16 cellular contexts compared by ENCODE assay signal in genomic region chr13:111907341-111907880, GRCh38.
"Had no signal": no experiment of that assay in that cellular context is flagged by ENCODE, and none has a peak within 500 bp of the region (broad histone marks: within the 10 kb centered on the region; RNA-seq: fewer than 3 reads in every experiment).

No MANE protein-coding gene starts in this region.

- H3K27me3 Mint-ChIP-seq: activated naive CD8-positive, alpha-beta T cell; stimulated activated naive CD8-positive, alpha-beta T cell treated with anti-CD3 and anti-CD28 coated beads, Interleukin-15, Interleukin-2, amounts not matched to agents 100 ng/mL and 50 ng/mL, for 24 hours had no signal

- ATAC-seq: activated T-cell treated with anti-CD3 and anti-CD28 coated beads, Interleukin-2, amount 50 U/mL, for 4 hours; foreskin keratinocyte; naive thymus-derived CD8-positive, alpha-beta T cell; SK-N-SH treated with all-trans-retinoic acid at 6 μM for 48 hours had no signal

- H3K4me3 Mint-ChIP-seq: activated naive CD8-positive, alpha-beta T cell; activated T-cell treated with anti-CD3 and anti-CD28 coated beads, Interleukin-2, amount 50 U/mL, for 4 hours; naive thymus-derived CD8-positive, alpha-beta T cell; stimulated activated naive CD8-positive, alpha-beta T cell treated with anti-CD3 and anti-CD28 coated beads, Interleukin-15, Interleukin-2, amounts not matched to agents 100 ng/mL and 50 ng/mL, for 24 hours had no signal

- H3K27ac Mint-ChIP-seq: activated naive CD8-positive, alpha-beta T cell; naive thymus-derived CD8-positive, alpha-beta T cell; stimulated activated naive CD8-positive, alpha-beta T cell treated with anti-CD3 and anti-CD28 coated beads, Interleukin-15, Interleukin-2, amounts not matched to agents 100 ng/mL and 50 ng/mL, for 24 hours had no signal

- H3K4me1 Mint-ChIP-seq: naive thymus-derived CD8-positive, alpha-beta T cell had no signal

- H2AFZ ChIP-seq: hepatocyte had no signal

- DNase-seq: activated CD4-positive, alpha-beta T cell treated with anti-CD3 and anti-CD28 coated beads for 1 hour; activated CD4-positive, alpha-beta T cell treated with anti-CD3 and anti-CD28 coated beads, Interleukin-2, amount 50 U/mL, for 48 hours; activated gamma-delta T cell; activated T-cell treated with anti-CD3 and anti-CD28 coated beads, Interleukin-2, amount 50 U/mL, for 4 hours; foreskin keratinocyte; mesenchymal stem cell; nucleus accumbens; SIG-M5; T1000 had no signal

- H3K36me3 Mint-ChIP-seq: activated naive CD8-positive, alpha-beta T cell; naive thymus-derived CD8-positive, alpha-beta T cell had no signal

- H3K4me1 ChIP-seq: foreskin keratinocyte, tibial nerve had no signal

- H3K9me3 ChIP-seq: tibial nerve had no signal

- H3K36me3 ChIP-seq: tibial nerve had no signal

- H3K27ac ChIP-seq: epithelial cell of prostate, foreskin keratinocyte, hepatocyte, tibial nerve had no signal

- H3K4me3 ChIP-seq: hepatocyte, tibial nerve had no signal

- H3K9me3 Mint-ChIP-seq: activated T-cell treated with anti-CD3 and anti-CD28 coated beads, Interleukin-2, amount 50 U/mL, for 4 hours had no signal

- H3K27me3 ChIP-seq: foreskin keratinocyte, hepatocyte, tibial nerve had no signal

- H3K4me2 ChIP-seq: hepatocyte had no signal
